In the genomic region with DNA sequence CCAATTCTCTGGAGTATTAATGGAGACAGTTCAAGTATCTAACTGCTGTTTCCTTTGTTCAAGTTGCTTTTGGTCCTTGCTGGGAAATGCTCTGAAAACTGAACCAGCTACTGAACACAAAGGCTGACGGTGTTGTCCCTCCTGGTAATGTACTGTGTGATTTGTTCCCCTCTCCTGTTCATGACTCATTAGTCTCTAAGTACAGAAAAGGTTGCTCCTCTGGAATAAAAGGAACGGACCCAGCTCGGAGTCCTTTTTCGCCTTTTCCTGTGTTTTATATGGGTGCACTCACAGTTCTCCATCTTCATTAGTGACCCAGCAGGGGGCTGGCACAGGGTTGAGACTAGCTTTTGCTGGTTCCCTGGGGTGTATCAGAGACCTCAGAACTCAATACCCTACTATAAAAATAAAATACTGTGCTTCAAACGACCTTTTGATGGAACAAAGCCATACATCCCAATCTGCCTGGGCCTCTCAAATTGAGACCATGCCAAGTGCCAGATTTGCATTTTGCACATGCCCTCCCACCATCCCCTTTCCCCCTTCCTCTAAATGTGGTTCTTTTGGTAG, we compare ENCODE assay signal across 8 cellular contexts.
DNase-seq lines count a peak whose midpoint lies in the region; ATAC-seq and TF ChIP-seq lines count a peak whose summit lies in the region.

No MANE protein-coding gene starts in this region.

- no peak overlapping the region for H4K12ac ChIP-seq in trophoblast cell (ENCODE audit: low read depth, low read length)

- H3K18ac ChIP-seq in trophoblast cell (ENCODE audit: low read length): peak overlapping the region; percentile 56

- no peaks in the 10 kb centered on the region for H3K36me3 Mint-ChIP-seq in CD14-positive monocyte
- no peaks in the 10 kb centered on the region for H3K36me3 Mint-ChIP-seq in stimulated activated effector memory CD8-positive, alpha-beta T cell treated with anti-CD3 and anti-CD28 coated beads, Interleukin-12 subunit alpha, Interleukin-12 subunit beta, amount 100 ng/mL, for 72 hours

- no peaks in the 10 kb centered on the region for H3K79me2 ChIP-seq in trophoblast cell (ENCODE audit: control insufficient read depth, insufficient read depth, low read length, poor library complexity)

- no peak overlapping the region for H3K14ac ChIP-seq in trophoblast cell (ENCODE audit: low read length)

- H2BK12ac ChIP-seq in trophoblast cell (ENCODE audit: low read length): peak overlapping the region; percentile 80

- no peak overlapping the region for H3K27ac Mint-ChIP-seq in CD14-positive monocyte
- H3K27ac Mint-ChIP-seq in stimulated activated effector memory CD8-positive, alpha-beta T cell treated with anti-CD3 and anti-CD28 coated beads, Interleukin-12 subunit alpha, Interleukin-12 subunit beta, amount 100 ng/mL, for 72 hours: no peak overlapping the region

- 69 to 80% methylated on average over 5 of the region's 5 CpGs for WGBS in ectodermal cell, 2 experiments
- WGBS in trophoblast cell (ENCODE audit: extremely low coverage, insufficient coverage, insufficient read length): no CpG with 5 or more reads among the region's 5 CpGs

- H4K8ac ChIP-seq in trophoblast cell (ENCODE audit: low read depth, low read length): peak overlapping the region; percentile 52

- H3K4me3 ChIP-seq in ectodermal cell (ENCODE audit: insufficient read depth, low read depth, low read length) (no peak overlapping the region), trophoblast cell (ENCODE audit: low read depth, low read length) (no peak overlapping the region)

- peaks cover 0 to 1% (median 0%) of the 10 kb centered on the region in 3 donors for H3K27me3 Mint-ChIP-seq in CD14-positive monocyte (ENCODE audit: low read depth in 3 of 3)

- no peaks in the 10 kb centered on the region for H3K27me3 ChIP-seq in ectodermal cell (ENCODE audit: control insufficient read depth, insufficient read depth, low read length, poor library complexity, severe bottlenecking)
- H3K27me3 ChIP-seq in trophoblast cell (ENCODE audit: insufficient read depth, low read length): no peaks in the 10 kb centered on the region

- H3K23ac ChIP-seq in trophoblast cell (ENCODE audit: low read length): no peak overlapping the region

- H3K4me3 Mint-ChIP-seq in CD14-positive monocyte: no peak overlapping the region
- no peak overlapping the region for H3K4me3 Mint-ChIP-seq in stimulated activated effector memory CD8-positive, alpha-beta T cell treated with anti-CD3 and anti-CD28 coated beads, Interleukin-12 subunit alpha, Interleukin-12 subunit beta, amount 100 ng/mL, for 72 hours

- intact Hi-C loops in CD14-positive monocyte (cut with micrococcal nuclease): no loop called here

- H2BK120ac ChIP-seq in trophoblast cell (ENCODE audit: insufficient read depth, low read length, poor library complexity): peak overlapping the region; percentile 69

- H3K27ac ChIP-seq in ectodermal cell (ENCODE audit: insufficient read depth, low read depth, low read length, poor library complexity, severe bottlenecking) (peak overlapping the region; percentile 33), trophoblast cell (ENCODE audit: low read depth, low read length) (peak overlapping the region; percentile 44)

- peaks cover 2 to 14% (median 6%) of the 10 kb centered on the region in 7 donors for H3K9me3 Mint-ChIP-seq in CD14-positive monocyte
- no peaks in the 10 kb centered on the region for H3K9me3 Mint-ChIP-seq in stimulated activated effector memory CD8-positive, alpha-beta T cell treated with anti-CD3 and anti-CD28 coated beads, Interleukin-12 subunit alpha, Interleukin-12 subunit beta, amount 100 ng/mL, for 72 hours

- H2AK5ac ChIP-seq in trophoblast cell (ENCODE audit: low read length): peak overlapping the region; percentile 79

- no peak for TF ChIP-seq CTCF in CD14-positive monocyte (IDR thresholded peaks at IDR 0.05)

- peaks cover 24% of the 10 kb centered on the region for H3K4me1 ChIP-seq in ectodermal cell (ENCODE audit: control insufficient read depth, insufficient read depth, low read length)
- H3K4me1 ChIP-seq in trophoblast cell (ENCODE audit: control insufficient read depth in 1 of 2, insufficient read depth in 2 of 2, low read length in 2 of 2): peaks cover 2 to 5% of the 10 kb centered on the region in 2 experiments

- no peaks in the 10 kb centered on the region for H3K36me3 ChIP-seq in ectodermal cell (ENCODE audit: control insufficient read depth, insufficient read depth, low read length)
- no peaks in the 10 kb centered on the region for H3K36me3 ChIP-seq in trophoblast cell (ENCODE audit: control insufficient read depth in 1 of 2, insufficient read depth in 2 of 2, low read length in 2 of 2)

- peaks cover 12% of the 10 kb centered on the region for H3K79me1 ChIP-seq in trophoblast cell (ENCODE audit: low read length)

- no peak for ATAC-seq in GM19023 (IDR thresholded peaks at IDR 0.05; ENCODE audit: unreplicated experiment)
- ATAC-seq in stimulated activated effector memory CD8-positive, alpha-beta T cell treated with anti-CD3 and anti-CD28 coated beads, Interleukin-12 subunit alpha, Interleukin-12 subunit beta, amount 100 ng/mL, for 72 hours: no peak

- H3K9me3 ChIP-seq in ectodermal cell (ENCODE audit: control insufficient read depth, low read length) (no peaks in the 10 kb centered on the region), trophoblast cell (ENCODE audit: insufficient read depth, low read depth, low read length) (no peaks in the 10 kb centered on the region)

- H3K4ac ChIP-seq in trophoblast cell (ENCODE audit: low read depth, low read length): no peak overlapping the region

- peak overlapping the region; percentile 87 for H2BK5ac ChIP-seq in trophoblast cell (ENCODE audit: low read depth, low read length, poor library complexity)

- peak; percentile 52 for DNase-seq in G401 (ENCODE audit: low spot score)
- peak; percentile 80 for DNase-seq in NCI-H2196 (lab: John Stamatoyannopoulos, UW; ENCODE audit: unreplicated experiment)
- no peak for DNase-seq in trophoblast cell
- no peak for DNase-seq in CD14-positive monocyte (ENCODE audit: low spot score)
- DNase-seq in stimulated activated effector memory CD8-positive, alpha-beta T cell treated with anti-CD3 and anti-CD28 coated beads, Interleukin-12 subunit alpha, Interleukin-12 subunit beta, amount 100 ng/mL, for 72 hours (ENCODE audit: low spot score in 2 of 2): no peak
- no peak for DNase-seq in activated CD4-positive, alpha-beta T cell treated with anti-CD3 and anti-CD28 coated beads, Interleukin-2, amount 50 U/mL, for 48 hours

- no peak overlapping the region for H3K9ac ChIP-seq in trophoblast cell (ENCODE audit: low read length)

- no peak overlapping the region for H3K4me2 ChIP-seq in trophoblast cell (ENCODE audit: low read length)

- H4K91ac ChIP-seq in trophoblast cell (ENCODE audit: low read depth, low read length): peak overlapping the region; percentile 94

- peaks cover 1% of the 10 kb centered on the region for H3K4me1 Mint-ChIP-seq in CD14-positive monocyte
- H3K4me1 Mint-ChIP-seq in stimulated activated effector memory CD8-positive, alpha-beta T cell treated with anti-CD3 and anti-CD28 coated beads, Interleukin-12 subunit alpha, Interleukin-12 subunit beta, amount 100 ng/mL, for 72 hours: peaks cover 7% of the 10 kb centered on the region

- in situ Hi-C loops in G401 (cut with HindIII; ENCODE audit: low sequenced_read_pairs): no loop called here

- peak overlapping the region; percentile 39 for H2AFZ ChIP-seq in trophoblast cell (ENCODE audit: insufficient read depth, low read length, poor library complexity)

Comparison
In these comparisons a context has a peak if more than half of its experiments do, and no peak if none do; other contexts are left out.
1. DNase-seq: peak in G401 (single experiment) and NCI-H2196 (single experiment); none in trophoblast cell (0 of 2), CD14-positive monocyte (single experiment), stimulated activated effector memory CD8-positive, alpha-beta T cell treated with anti-CD3 and anti-CD28 coated beads, Interleukin-12 subunit alpha, Interleukin-12 subunit beta, amount 100 ng/mL, for 72 hours (0 of 2) and activated CD4-positive, alpha-beta T cell treated with anti-CD3 and anti-CD28 coated beads, Interleukin-2, amount 50 U/mL, for 48 hours (0 of 2).